19 cellular contexts compared by ENCODE assay signal in the genomic region with DNA sequence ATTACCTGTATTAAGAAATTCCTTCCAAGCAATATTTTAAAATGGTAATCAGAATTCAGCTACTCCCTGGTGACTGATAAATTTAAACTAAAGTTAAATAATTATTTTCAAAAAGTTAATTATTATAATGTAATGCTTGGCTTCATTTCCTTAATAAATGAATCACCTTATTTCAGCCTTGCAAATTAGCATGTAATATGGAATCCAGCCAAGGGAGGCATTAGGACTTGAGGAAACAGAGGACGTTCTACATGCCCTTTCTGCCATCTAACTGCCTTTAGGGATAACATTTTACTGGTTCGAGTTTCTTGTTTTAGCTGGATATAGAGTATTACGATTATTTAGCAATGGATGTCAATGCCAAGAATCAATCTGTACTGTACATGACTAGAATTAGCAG.
DNase-seq lines count a peak whose midpoint lies in the region; FAIRE-seq and TF ChIP-seq lines count a peak whose summit lies in the region.
"Had no signal": no experiment of that assay in that cellular context is flagged by ENCODE, and none has a peak within 500 bp of the region (broad histone marks: within the 10 kb centered on the region; RNA-seq: fewer than 3 reads in every experiment).

No MANE protein-coding gene starts in this region.

- H3K27me3 Mint-ChIP-seq in Calu3 (ENCODE audit: unreplicated experiment) = no peaks in the 10 kb centered on the region
- H3K27me3 Mint-ChIP-seq: B cell; CD4-positive, alpha-beta memory T cell had no signal

- CTCF ChIA-PET in Calu3 (lab: Charles Lee) = no interaction called here

- no peaks in the 10 kb centered on the region for H3K79me2 ChIP-seq in parathyroid adenoma

- H3K9ac ChIP-seq in parathyroid adenoma = no peak overlapping the region
- H3K9ac ChIP-seq: BLaER1 treated with 17β-estradiol and CSF1 and Interleukin-3, amounts not matched to agents 10 nM and 100 nM; GM23248 had no signal

- intact Hi-C loops in Calu3 (cut with micrococcal nuclease; ENCODE audit: unreplicated experiment) = no loop called here

- no peak for DNase-seq in Calu3
- DNase-seq in epithelial cell of proximal tubule (ENCODE audit: low read depth) = peak; percentile 67
- no peak for DNase-seq in urothelium cell line (ENCODE audit: low spot score)
- no peak for DNase-seq in C1 segment of cervical spinal cord (lab: John Stamatoyannopoulos, UW)
- no peak for DNase-seq in stimulated activated CD8-positive, alpha-beta memory T cell treated with anti-CD3 and anti-CD28 coated beads, Interleukin-4, amount 100 ng/mL, for 48 hours
- DNase-seq in mucosa of gallbladder (ENCODE audit: low spot score) = no peak
- no peak for DNase-seq in H7
- DNase-seq: CD4-positive, alpha-beta memory T cell; COR-L47; DMS153; DND-41; GM23248; H9 had no signal

- BruUV-seq in Calu3 (replicated peaks; lab: Mats Ljungman, UMichigan) = no TSS peak

- H3K36me3 ChIP-seq in parathyroid adenoma (ENCODE audit: control insufficient read depth, insufficient read depth, low read length) (peaks cover 2% of the 10 kb centered on the region), H7 (replicated peaks; ENCODE audit: control insufficient read depth, insufficient read depth, low read length) (no peaks in the 10 kb centered on the region)
- H3K36me3 ChIP-seq: BLaER1 treated with 17β-estradiol and CSF1 and Interleukin-3, amounts not matched to agents 10 nM and 100 nM had no signal

- peaks cover 15% of the 10 kb centered on the region for H3K9me3 Mint-ChIP-seq in Calu3 (ENCODE audit: low read depth, unreplicated experiment)

- H3K4me2 ChIP-seq in parathyroid adenoma (ENCODE audit: low read length) = no peak overlapping the region

- peaks cover 22% of the 10 kb centered on the region for H3K4me1 Mint-ChIP-seq in Calu3 (ENCODE audit: low read depth, unreplicated experiment)
- H3K4me1 Mint-ChIP-seq: B cell; CD4-positive, alpha-beta memory T cell; H9 had no signal

- peak overlapping the region; percentile 91 for H3K27ac Mint-ChIP-seq in Calu3 (ENCODE audit: unreplicated experiment)
- H3K27ac Mint-ChIP-seq: B cell; CD4-positive, alpha-beta memory T cell; H9 had no signal

- peaks cover 31% of the 10 kb centered on the region for H3K4me1 ChIP-seq in parathyroid adenoma

- no peaks in the 10 kb centered on the region for H3K9me3 ChIP-seq in parathyroid adenoma (ENCODE audit: control insufficient read depth, low read length)

- H3K36me3 Mint-ChIP-seq in Calu3 (ENCODE audit: insufficient read depth, unreplicated experiment) = no peaks in the 10 kb centered on the region
- H3K36me3 Mint-ChIP-seq: CD4-positive, alpha-beta memory T cell had no signal

- H3K4me3 Mint-ChIP-seq in Calu3 (ENCODE audit: low read depth, unreplicated experiment) = no peak overlapping the region
- H3K4me3 Mint-ChIP-seq: B cell; CD4-positive, alpha-beta memory T cell; H9 had no signal

- peak overlapping the region; percentile 76 for H2AFZ ChIP-seq in parathyroid adenoma
- H2AFZ ChIP-seq: GM23248 had no signal

- peak overlapping the region; percentile 95 for H3K27ac ChIP-seq in parathyroid adenoma
- H3K27ac ChIP-seq: GM23248 had no signal

- H3K27me3 ChIP-seq in parathyroid adenoma (ENCODE audit: control insufficient read depth, insufficient read depth, low read length) (no peaks in the 10 kb centered on the region), H7 (ENCODE audit: control insufficient read depth, insufficient read depth, low read length) (no peaks in the 10 kb centered on the region)
- H3K27me3 ChIP-seq: BLaER1 treated with 17β-estradiol and CSF1 and Interleukin-3, amounts not matched to agents 10 nM and 100 nM had no signal

- TF ChIP-seq CTCF in Calu3 (IDR thresholded peaks at IDR 0.05; ENCODE audit: unreplicated experiment) = no peak
- no peak for TF ChIP-seq CTCF in epithelial cell of proximal tubule (conservative IDR thresholded peaks at IDR 0.05; ENCODE audit: low read depth, low read length)
- no peak for TF ChIP-seq CTCF in parathyroid adenoma (IDR thresholded peaks at IDR 0.05)

- H3K4me3 ChIP-seq in epithelial cell of proximal tubule (ENCODE audit: low read depth, low read length) = no peak overlapping the region
- H3K4me3 ChIP-seq in parathyroid adenoma (ENCODE audit: low read depth, low read length) = no peak overlapping the region
- no peak overlapping the region for H3K4me3 ChIP-seq in H7 (ENCODE audit: insufficient read depth, low read depth, low read length)
- H3K4me3 ChIP-seq: BLaER1 treated with 17β-estradiol and CSF1 and Interleukin-3, amounts not matched to agents 10 nM and 100 nM; GM23248 had no signal

- FAIRE-seq in urothelium cell line (lab: Jason Lieb, UNC) = peak; percentile 53
- FAIRE-seq: G401.6, GM12892, H1 had no signal
